ENCODE assay signal across 8 cellular contexts in the genomic region with DNA sequence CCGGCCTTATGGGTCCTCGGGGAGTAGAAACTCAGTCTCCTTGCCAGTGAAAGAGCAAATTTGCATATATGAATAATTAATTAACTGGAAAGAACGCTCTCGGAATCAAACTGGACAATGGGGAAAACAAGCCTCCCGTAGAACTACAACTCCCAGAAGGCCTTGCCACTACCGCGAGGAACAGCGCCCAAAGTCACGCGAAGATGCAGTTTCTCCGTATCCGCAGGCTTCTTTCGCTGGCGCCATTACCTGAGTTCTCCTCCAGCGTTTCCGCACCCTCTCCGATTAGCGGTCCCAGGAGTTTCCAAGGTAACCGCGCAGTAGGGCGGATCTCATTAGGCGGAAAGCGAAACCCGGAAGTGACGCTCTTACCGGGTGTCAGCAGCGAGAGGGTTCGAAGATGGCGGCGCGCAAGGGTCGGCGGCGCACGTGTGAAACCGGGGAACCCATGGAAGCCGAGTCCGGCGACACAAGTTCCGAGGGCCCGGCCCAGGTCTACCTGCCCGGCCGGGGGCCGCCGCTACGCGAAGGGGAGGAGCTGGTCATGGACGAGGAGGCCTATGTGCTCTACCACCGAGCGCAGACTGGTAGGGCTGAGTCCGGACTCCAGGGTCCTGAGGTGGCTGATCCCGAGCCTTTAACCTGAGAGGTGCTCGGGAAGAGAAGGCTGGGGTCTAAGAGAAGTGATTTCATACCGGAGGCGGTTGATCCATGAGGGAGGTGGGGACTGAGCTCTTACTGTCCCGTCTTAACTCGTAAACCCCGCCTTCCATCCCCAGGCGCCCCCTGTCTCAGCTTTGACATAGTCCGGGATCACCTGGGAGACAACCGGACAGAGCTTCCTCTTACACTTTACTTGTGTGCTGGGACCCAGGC. TPM values are rescaled to one million over a fixed set of nuclear protein-coding genes. Genes with fewer than 3 reads are reported as not detected.
DNase-seq lines count a peak whose midpoint lies in the region; ATAC-seq and TF ChIP-seq lines count a peak whose summit lies in the region.

A gene (plus strand): TSS at position 378 of the 876 bp plus-strand sequence. CDS start 23 bp downstream, at position 401.

- peaks cover 20% of the 10 kb centered on the region for H3K4me1 Mint-ChIP-seq in activated T-helper 17 cell treated with anti-CD3 and anti-CD28 coated beads, Interleukin-2, amount 50 U/mL, for 72 hours
- peaks cover 22 to 53% (median 38%) of the 10 kb centered on the region in 4 donors for H3K4me1 Mint-ChIP-seq in naive thymus-derived CD8-positive, alpha-beta T cell

- no peaks in the 10 kb centered on the region for H3K9me3 Mint-ChIP-seq in activated T-helper 17 cell treated with anti-CD3 and anti-CD28 coated beads, Interleukin-2, amount 50 U/mL, for 72 hours
- H3K9me3 Mint-ChIP-seq in naive thymus-derived CD8-positive, alpha-beta T cell = no peaks in the 10 kb centered on the region

- CTCF ChIA-PET in RWPE1 (lab: Yijun Ruan, JAX) = interaction anchor here (0.6 to 1.7 kb wide), 7 partner anchors 13 to 496 kb away, joined by 3 to 4 read pairs (median 3); a partner anchor contains a TSS

- POLR2A ChIA-PET in RWPE1 (lab: Yijun Ruan, JAX; ENCODE audit: low non-redundant PET) = interaction anchor here (0.6 to 1.0 kb wide), 3 partner anchors 42 to 173 kb away, joined by 3 to 4 read pairs (median 3); a partner anchor contains a TSS
- POLR2A ChIA-PET in naive thymus-derived CD8-positive, alpha-beta T cell (lab: Charles Lee) = interaction anchor here (0.7 to 1.7 kb wide), 7 partner anchors 12 to 662 kb away, joined by 3 to 7 read pairs (median 4); no protein-coding TSS in a partner anchor

- peaks cover 8% of the 10 kb centered on the region for H4K20me1 ChIP-seq in DND-41 (ENCODE audit: insufficient read depth, low read length)

- no peak for TF ChIP-seq CTCF in DND-41 (IDR thresholded peaks at IDR 0.05; ENCODE audit: borderline replicate concordance, extremely low read depth, low read length, poor library complexity, severe bottlenecking)
- TF ChIP-seq CTCF in LNCaP clone FGC (IDR thresholded peaks at IDR 0.05; ENCODE audit: control insufficient read depth, extremely low read depth, insufficient read depth) = peak; percentile 22; the same call in 1 of the 2 replicates
- 0 out of 2 replicates have a peak, but pooled peaks have one; percentile 29 for TF ChIP-seq CTCF in RWPE1 (conservative IDR thresholded peaks at IDR 0.05; ENCODE audit: low read depth)
- no peak for TF ChIP-seq CTCF in fibroblast of mammary gland (conservative IDR thresholded peaks at IDR 0.05; ENCODE audit: control insufficient read depth, insufficient read depth, low read depth, low read length)

- peaks cover 51% of the 10 kb centered on the region for H3K79me2 ChIP-seq in DND-41 (ENCODE audit: insufficient read depth, low read length)

- H3K27me3 Mint-ChIP-seq in activated T-helper 17 cell treated with anti-CD3 and anti-CD28 coated beads, Interleukin-2, amount 50 U/mL, for 72 hours = peaks cover 14% of the 10 kb centered on the region
- H3K27me3 Mint-ChIP-seq in naive thymus-derived CD8-positive, alpha-beta T cell = peaks cover 5 to 22% (median 21%) of the 10 kb centered on the region in 5 donors

- peaks cover 73% of the 10 kb centered on the region for H3K36me3 Mint-ChIP-seq in activated T-helper 17 cell treated with anti-CD3 and anti-CD28 coated beads, Interleukin-2, amount 50 U/mL, for 72 hours (ENCODE audit: low read depth)
- peaks cover 8 to 49% (median 11%) of the 10 kb centered on the region in 3 donors for H3K36me3 Mint-ChIP-seq in naive thymus-derived CD8-positive, alpha-beta T cell

- H3K27ac Mint-ChIP-seq in activated T-helper 17 cell treated with anti-CD3 and anti-CD28 coated beads, Interleukin-2, amount 50 U/mL, for 72 hours = peak within 1 kb of the TSS; percentile 96
- peak within 1 kb of the TSS; percentile 80 to 99 (median 98) for H3K27ac Mint-ChIP-seq in naive thymus-derived CD8-positive, alpha-beta T cell

- H3K9ac ChIP-seq in DND-41 (ENCODE audit: low read depth, low read length) = peak within 1 kb of the TSS; percentile 85

- peaks cover 47% of the 10 kb centered on the region for H3K36me3 ChIP-seq in DND-41 (ENCODE audit: insufficient read depth, low read length)

- H3K4me1 ChIP-seq in DND-41 (ENCODE audit: insufficient read depth, low read length) = peaks cover 31% of the 10 kb centered on the region

- peak within 1 kb of the TSS; percentile 91 to 95 for H3K4me3 ChIP-seq in DND-41 (ENCODE audit: low read depth in 1 of 2, low read length in 2 of 2)
- H3K4me3 ChIP-seq in LNCaP clone FGC (ENCODE audit: low read depth, low read length) = peak within 1 kb of the TSS; percentile 90
- peak within 1 kb of the TSS; percentile 98 for H3K4me3 ChIP-seq in fibroblast of mammary gland (ENCODE audit: control insufficient read depth, low read depth, low read length)

- DNase-seq in DND-41 (peak; percentile 98), GOT3 (lab: John Stamatoyannopoulos, UW) (peak; percentile 65), LNCaP clone FGC (ENCODE audit: low read depth) (peak; percentile 78), RWPE1 (ENCODE audit: low spot score) (peak; percentile 97), fibroblast of mammary gland (ENCODE audit: low read depth) (peak; percentile 94)
- peak; percentile 74 to 97 (median 92) for DNase-seq in naive thymus-derived CD8-positive, alpha-beta T cell
- DNase-seq in stimulated activated naive CD4-positive, alpha-beta T cell (lab: John Stamatoyannopoulos, UW) = peak; percentile 82 to 96 (median 93)

- peak within 1 kb of the TSS; percentile 93 for H3K4me2 ChIP-seq in DND-41 (ENCODE audit: insufficient read depth, low read length)

- peak; percentile 96 for ATAC-seq in DND-41 (ENCODE audit: insufficient read depth, low read depth)
- peak; percentile 97 for ATAC-seq in activated T-helper 17 cell treated with anti-CD3 and anti-CD28 coated beads, Interleukin-2, amount 50 U/mL, for 72 hours (replicated peaks)
- ATAC-seq in naive thymus-derived CD8-positive, alpha-beta T cell = peak; percentile 89 to 93

- H2AFZ ChIP-seq in DND-41 (ENCODE audit: low read depth, low read length) = peak within 1 kb of the TSS; percentile 86

- H3K27ac ChIP-seq in DND-41 (ENCODE audit: low read length) (peak within 1 kb of the TSS; percentile 81), RWPE1 (peak within 1 kb of the TSS; percentile 90)

- H3K4me3 Mint-ChIP-seq in activated T-helper 17 cell treated with anti-CD3 and anti-CD28 coated beads, Interleukin-2, amount 50 U/mL, for 72 hours = peak within 1 kb of the TSS; percentile 97
- H3K4me3 Mint-ChIP-seq in naive thymus-derived CD8-positive, alpha-beta T cell = peak within 1 kb of the TSS; percentile 89 to 98 (median 96)

- H3K9me3 ChIP-seq in DND-41 (ENCODE audit: insufficient read depth, low read length, severe bottlenecking) = no peaks in the 10 kb centered on the region

- H3K27me3 ChIP-seq in DND-41 (ENCODE audit: insufficient read depth, low read length, poor library complexity) = no peaks in the 10 kb centered on the region

RNA-seq across cellular contexts. Expression of the gene that starts here (rescaled TPM):
- total RNA-seq in activated T-helper 17 cell treated with anti-CD3 and anti-CD28 coated beads, Interleukin-2, amount 50 U/mL, for 72 hours = 10 to 100 TPM; 34.9 to 72.9 TPM
- total RNA-seq in naive thymus-derived CD8-positive, alpha-beta T cell = 10 to 100 TPM; 39.1 to 41.2 TPM
- polyA plus RNA-seq in naive thymus-derived CD8-positive, alpha-beta T cell = 10 to 100 TPM; 32.9 to 59.9 (median 40.3) TPM

Comparison
In these comparisons a context has a peak if more than half of its experiments do, and no peak if none do; other contexts are left out.
1. Peak in every context shown above with its lines: DNase-seq, ATAC-seq, H3K4me3 ChIP-seq and H3K27ac ChIP-seq.
2. CTCF ChIP-seq: peak in LNCaP clone FGC (single experiment) and RWPE1 (single experiment); none in DND-41 (single experiment) and fibroblast of mammary gland (single experiment).